ENCODE assay signal across 1 cellular context in the genomic region with DNA sequence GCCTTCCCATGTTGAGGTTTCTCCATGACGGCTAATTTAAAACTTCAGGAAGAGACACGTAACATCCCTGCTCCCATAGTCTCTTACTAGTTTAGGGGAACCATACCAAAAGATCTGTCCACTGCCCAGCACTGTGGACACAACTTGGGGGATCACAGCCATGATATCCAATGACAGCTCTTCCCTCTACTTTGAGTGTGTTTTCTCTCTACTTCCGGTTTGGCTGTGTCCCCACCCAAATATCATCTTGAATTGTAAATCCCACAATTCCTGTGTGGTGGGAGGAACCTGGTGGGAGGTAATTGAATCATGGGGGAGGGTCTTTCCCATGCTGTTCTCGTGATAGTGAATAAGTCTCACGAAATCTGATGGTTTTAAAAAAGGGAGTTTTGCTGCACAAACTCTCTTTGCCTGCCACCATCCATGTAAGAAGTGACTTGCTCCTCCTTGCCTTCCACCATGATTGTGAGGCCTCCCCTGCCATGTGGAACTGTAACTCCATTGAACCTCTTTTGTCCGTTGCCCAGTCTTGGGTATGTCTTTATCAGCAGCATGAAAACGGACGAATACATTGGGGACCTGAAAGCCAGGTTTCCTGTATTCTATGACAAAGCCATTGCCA.
A peak's percentile ranks its signal among the peaks of the same experiment; 100 is the strongest.
TF ChIP-seq lines count a peak whose summit lies in the region.

No MANE protein-coding gene starts in this region.

TF ChIP-seq in HepG2, 621 proteins besides CTCF, POLR2A, EP300 and RAD21 (continued from another document and continues in another):
- TF ChIP-seq AKNA (CRISPR knock-in tag; IDR thresholded peaks at IDR 0.05; ENCODE audit: borderline replicate concordance) (no peak), SMAD1 (CRISPR knock-in tag; IDR thresholded peaks at IDR 0.05; ENCODE audit: borderline replicate concordance, low read depth) (no peak), ZNF367 (CRISPR knock-in tag; IDR thresholded peaks at IDR 0.05; ENCODE audit: borderline replicate concordance) (no peak), JDP2 (CRISPR knock-in tag; IDR thresholded peaks at IDR 0.05; ENCODE audit: borderline replicate concordance) (no peak), IRF2 (CRISPR knock-in tag; IDR thresholded peaks at IDR 0.05) (peak; percentile 2; the same call in 1 of the 2 replicates), ZNF703 (CRISPR knock-in tag; IDR thresholded peaks at IDR 0.05; ENCODE audit: borderline replicate concordance) (no peak), ZNF569 (CRISPR knock-in tag; IDR thresholded peaks at IDR 0.05; ENCODE audit: borderline replicate concordance) (no peak), ZBTB46 (CRISPR knock-in tag; IDR thresholded peaks at IDR 0.05; ENCODE audit: borderline replicate concordance) (no peak), RARA (CRISPR knock-in tag; IDR thresholded peaks at IDR 0.05) (no peak), ZBTB37 (CRISPR knock-in tag; IDR thresholded peaks at IDR 0.05) (no peak), ZC3H4 (CRISPR knock-in tag; IDR thresholded peaks at IDR 0.05; ENCODE audit: borderline replicate concordance) (peak; percentile 71; the same call in 1 of the 2 replicates), ZNF883 (CRISPR knock-in tag; IDR thresholded peaks at IDR 0.05; ENCODE audit: not compliant biosample characterization) (no peak), JARID2 (CRISPR knock-in tag; IDR thresholded peaks at IDR 0.05; ENCODE audit: insufficient replicate concordance) (no peak), KDM5B (CRISPR knock-in tag; IDR thresholded peaks at IDR 0.05; ENCODE audit: borderline replicate concordance) (no peak), ZNF674 (CRISPR knock-in tag; IDR thresholded peaks at IDR 0.05; ENCODE audit: low read depth) (no peak), CBX1 (IDR thresholded peaks at IDR 0.05; ENCODE audit: low read depth) (no peak), ZNF382 (CRISPR knock-in tag; IDR thresholded peaks at IDR 0.05; ENCODE audit: borderline replicate concordance) (no peak), ZNF589 (CRISPR knock-in tag; conservative IDR thresholded peaks at IDR 0.05) (no peak), ZNF816 (CRISPR knock-in tag; IDR thresholded peaks at IDR 0.05; ENCODE audit: borderline replicate concordance) (peak; percentile 81; the same call in 1 of the 2 replicates), POLR2G (IDR thresholded peaks at IDR 0.05; ENCODE audit: low read depth, low read length) (peak; percentile 59), ZNF431 (CRISPR knock-in tag; IDR thresholded peaks at IDR 0.05; ENCODE audit: borderline replicate concordance, low read depth) (peak; percentile 99), ZFP82 (CRISPR knock-in tag; IDR thresholded peaks at IDR 0.05; ENCODE audit: borderline replicate concordance) (no peak), NAIF1 (CRISPR knock-in tag; IDR thresholded peaks at IDR 0.05; ENCODE audit: borderline replicate concordance) (no peak), PHF20 (CRISPR knock-in tag; IDR thresholded peaks at IDR 0.05) (no peak)
- TF ChIP-seq, protein P1, sequence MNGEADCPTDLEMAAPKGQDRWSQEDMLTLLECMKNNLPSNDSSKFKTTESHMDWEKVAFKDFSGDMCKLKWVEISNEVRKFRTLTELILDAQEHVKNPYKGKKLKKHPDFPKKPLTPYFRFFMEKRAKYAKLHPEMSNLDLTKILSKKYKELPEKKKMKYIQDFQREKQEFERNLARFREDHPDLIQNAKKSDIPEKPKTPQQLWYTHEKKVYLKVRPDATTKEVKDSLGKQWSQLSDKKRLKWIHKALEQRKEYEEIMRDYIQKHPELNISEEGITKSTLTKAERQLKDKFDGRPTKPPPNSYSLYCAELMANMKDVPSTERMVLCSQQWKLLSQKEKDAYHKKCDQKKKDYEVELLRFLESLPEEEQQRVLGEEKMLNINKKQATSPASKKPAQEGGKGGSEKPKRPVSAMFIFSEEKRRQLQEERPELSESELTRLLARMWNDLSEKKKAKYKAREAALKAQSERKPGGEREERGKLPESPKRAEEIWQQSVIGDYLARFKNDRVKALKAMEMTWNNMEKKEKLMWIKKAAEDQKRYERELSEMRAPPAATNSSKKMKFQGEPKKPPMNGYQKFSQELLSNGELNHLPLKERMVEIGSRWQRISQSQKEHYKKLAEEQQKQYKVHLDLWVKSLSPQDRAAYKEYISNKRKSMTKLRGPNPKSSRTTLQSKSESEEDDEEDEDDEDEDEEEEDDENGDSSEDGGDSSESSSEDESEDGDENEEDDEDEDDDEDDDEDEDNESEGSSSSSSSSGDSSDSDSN (CRISPR knock-in tag; IDR thresholded peaks at IDR 0.05): 0 out of 2 replicates have a peak, but pooled peaks have one; percentile 17
- TF ChIP-seq, protein P2, sequence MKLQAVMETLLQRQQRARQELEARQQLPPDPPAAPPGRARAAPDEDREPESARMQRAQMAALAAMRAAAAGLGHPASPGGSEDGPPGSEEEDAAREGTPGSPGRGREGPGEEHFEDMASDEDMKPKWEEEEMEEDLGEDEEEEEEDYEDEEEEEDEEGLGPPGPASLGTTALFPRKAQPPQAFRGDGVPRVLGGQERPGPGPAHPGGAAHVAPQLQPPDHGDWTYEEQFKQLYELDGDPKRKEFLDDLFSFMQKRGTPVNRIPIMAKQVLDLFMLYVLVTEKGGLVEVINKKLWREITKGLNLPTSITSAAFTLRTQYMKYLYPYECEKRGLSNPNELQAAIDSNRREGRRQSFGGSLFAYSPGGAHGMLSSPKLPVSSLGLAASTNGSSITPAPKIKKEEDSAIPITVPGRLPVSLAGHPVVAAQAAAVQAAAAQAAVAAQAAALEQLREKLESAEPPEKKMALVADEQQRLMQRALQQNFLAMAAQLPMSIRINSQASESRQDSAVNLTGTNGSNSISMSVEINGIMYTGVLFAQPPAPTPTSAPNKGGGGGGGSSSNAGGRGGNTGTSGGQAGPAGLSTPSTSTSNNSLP (IDR thresholded peaks at IDR 0.05; ENCODE audit: low read depth, low read length): no peak
- TF ChIP-seq, protein P3, sequence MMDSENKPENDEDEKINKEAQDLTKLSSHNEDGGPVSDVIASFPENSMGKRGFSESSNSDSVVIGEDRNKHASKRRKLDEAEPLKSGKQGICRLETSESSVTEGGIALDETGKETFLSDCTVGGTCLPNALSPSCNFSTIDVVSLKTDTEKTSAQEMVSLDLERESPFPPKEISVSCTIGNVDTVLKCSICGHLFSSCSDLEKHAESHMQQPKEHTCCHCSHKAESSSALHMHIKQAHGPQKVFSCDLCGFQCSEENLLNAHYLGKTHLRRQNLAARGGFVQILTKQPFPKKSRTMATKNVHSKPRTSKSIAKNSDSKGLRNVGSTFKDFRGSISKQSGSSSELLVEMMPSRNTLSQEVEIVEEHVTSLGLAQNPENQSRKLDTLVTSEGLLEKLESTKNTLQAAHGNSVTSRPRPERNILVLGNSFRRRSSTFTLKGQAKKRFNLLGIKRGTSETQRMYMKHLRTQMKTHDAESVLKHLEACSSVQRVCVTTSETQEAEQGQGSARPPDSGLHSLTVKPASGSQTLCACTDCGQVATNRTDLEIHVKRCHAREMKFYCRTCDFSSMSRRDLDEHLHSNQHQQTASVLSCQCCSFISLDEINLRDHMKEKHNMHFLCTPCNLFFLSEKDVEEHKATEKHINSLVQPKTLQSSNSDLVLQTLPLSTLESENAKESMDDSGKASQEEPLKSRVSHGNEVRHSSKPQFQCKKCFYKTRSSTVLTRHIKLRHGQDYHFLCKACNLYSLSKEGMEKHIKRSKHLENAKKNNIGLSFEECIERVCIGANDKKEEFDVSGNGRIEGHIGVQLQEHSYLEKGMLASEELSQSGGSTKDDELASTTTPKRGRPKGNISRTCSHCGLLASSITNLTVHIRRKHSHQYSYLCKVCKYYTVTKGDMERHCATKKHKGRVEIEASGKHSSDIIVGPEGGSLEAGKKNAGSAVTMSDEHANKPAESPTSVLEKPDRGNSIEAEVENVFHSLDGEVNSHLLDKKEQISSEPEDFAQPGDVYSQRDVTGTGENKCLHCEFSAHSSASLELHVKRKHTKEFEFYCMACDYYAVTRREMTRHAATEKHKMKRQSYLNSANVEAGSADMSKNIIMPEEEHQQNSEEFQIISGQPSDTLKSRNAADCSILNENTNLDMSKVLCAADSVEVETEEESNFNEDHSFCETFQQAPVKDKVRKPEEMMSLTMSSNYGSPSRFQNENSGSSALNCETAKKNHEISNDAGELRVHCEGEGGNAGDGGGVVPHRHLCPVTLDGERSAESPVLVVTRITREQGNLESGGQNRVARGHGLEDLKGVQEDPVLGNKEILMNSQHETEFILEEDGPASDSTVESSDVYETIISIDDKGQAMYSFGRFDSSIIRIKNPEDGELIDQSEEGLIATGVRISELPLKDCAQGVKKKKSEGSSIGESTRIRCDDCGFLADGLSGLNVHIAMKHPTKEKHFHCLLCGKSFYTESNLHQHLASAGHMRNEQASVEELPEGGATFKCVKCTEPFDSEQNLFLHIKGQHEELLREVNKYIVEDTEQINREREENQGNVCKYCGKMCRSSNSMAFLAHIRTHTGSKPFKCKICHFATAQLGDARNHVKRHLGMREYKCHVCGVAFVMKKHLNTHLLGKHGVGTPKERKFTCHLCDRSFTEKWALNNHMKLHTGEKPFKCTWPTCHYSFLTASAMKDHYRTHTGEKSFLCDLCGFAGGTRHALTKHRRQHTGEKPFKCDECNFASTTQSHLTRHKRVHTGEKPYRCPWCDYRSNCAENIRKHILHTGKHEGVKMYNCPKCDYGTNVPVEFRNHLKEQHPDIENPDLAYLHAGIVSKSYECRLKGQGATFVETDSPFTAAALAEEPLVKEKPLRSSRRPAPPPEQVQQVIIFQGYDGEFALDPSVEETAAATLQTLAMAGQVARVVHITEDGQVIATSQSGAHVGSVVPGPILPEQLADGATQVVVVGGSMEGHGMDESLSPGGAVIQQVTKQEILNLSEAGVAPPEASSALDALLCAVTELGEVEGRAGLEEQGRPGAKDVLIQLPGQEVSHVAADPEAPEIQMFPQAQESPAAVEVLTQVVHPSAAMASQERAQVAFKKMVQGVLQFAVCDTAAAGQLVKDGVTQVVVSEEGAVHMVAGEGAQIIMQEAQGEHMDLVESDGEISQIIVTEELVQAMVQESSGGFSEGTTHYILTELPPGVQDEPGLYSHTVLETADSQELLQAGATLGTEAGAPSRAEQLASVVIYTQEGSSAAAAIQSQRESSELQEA (CRISPR knock-in tag; IDR thresholded peaks at IDR 0.05; ENCODE audit: not compliant biosample characterization): no peak
- TF ChIP-seq, protein P4, sequence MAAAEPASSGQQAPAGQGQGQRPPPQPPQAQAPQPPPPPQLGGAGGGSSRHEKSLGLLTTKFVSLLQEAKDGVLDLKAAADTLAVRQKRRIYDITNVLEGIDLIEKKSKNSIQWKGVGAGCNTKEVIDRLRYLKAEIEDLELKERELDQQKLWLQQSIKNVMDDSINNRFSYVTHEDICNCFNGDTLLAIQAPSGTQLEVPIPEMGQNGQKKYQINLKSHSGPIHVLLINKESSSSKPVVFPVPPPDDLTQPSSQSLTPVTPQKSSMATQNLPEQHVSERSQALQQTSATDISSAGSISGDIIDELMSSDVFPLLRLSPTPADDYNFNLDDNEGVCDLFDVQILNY (CRISPR knock-in tag; conservative IDR thresholded peaks at IDR 0.05): no peak
- TF ChIP-seq, protein P5, sequence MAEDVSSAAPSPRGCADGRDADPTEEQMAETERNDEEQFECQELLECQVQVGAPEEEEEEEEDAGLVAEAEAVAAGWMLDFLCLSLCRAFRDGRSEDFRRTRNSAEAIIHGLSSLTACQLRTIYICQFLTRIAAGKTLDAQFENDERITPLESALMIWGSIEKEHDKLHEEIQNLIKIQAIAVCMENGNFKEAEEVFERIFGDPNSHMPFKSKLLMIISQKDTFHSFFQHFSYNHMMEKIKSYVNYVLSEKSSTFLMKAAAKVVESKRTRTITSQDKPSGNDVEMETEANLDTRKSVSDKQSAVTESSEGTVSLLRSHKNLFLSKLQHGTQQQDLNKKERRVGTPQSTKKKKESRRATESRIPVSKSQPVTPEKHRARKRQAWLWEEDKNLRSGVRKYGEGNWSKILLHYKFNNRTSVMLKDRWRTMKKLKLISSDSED (CRISPR knock-in tag; IDR thresholded peaks at IDR 0.05): no peak
